Comparison of ENCODE assay signal across 9 cellular contexts in genomic region chr16:89357460-89357859, GRCh38.
DNase-seq lines count a peak whose midpoint lies in the region; TF ChIP-seq lines count a peak whose summit lies in the region.
"Had no signal": no experiment of that assay in that cellular context is flagged by ENCODE, and none has a peak within 500 bp of the region (broad histone marks: within the 10 kb centered on the region; RNA-seq: fewer than 3 reads in every experiment).

No MANE protein-coding gene starts in this region.

- peak overlapping the region; percentile 31 for H3K27ac Mint-ChIP-seq in endothelial cell (ENCODE audit: unreplicated experiment)

- no peak overlapping the region for H3K4me3 ChIP-seq in OCI-LY1 (ENCODE audit: low read depth, low read length, poor library complexity, severe bottlenecking)

- H3K36me3 Mint-ChIP-seq in endothelial cell (ENCODE audit: low read depth, unreplicated experiment), result peaks cover 5% of the 10 kb centered on the region

- TF ChIP-seq CTCF in GM12874 (IDR thresholded peaks at IDR 0.05; ENCODE audit: insufficient read depth, low read depth, low read length) (peak; percentile 42), OCI-LY1 (IDR thresholded peaks at IDR 0.05; ENCODE audit: low read length) (peak; percentile 26; the same call in 1 of the 2 replicates), endothelial cell (IDR thresholded peaks at IDR 0.05; ENCODE audit: unreplicated experiment) (no peak)

- no peaks in the 10 kb centered on the region for H3K9me3 Mint-ChIP-seq in endothelial cell (ENCODE audit: unreplicated experiment)

- H3K4me1 ChIP-seq in OCI-LY1 (ENCODE audit: insufficient read depth, low read length, severe bottlenecking), result peaks cover 60% of the 10 kb centered on the region

- peaks cover 61% of the 10 kb centered on the region for H3K4me1 Mint-ChIP-seq in endothelial cell (ENCODE audit: unreplicated experiment)

- H2AFZ ChIP-seq in OCI-LY1 (ENCODE audit: low read length), result no peak overlapping the region

- H3K9ac ChIP-seq in OCI-LY1 (ENCODE audit: low read length), result peak overlapping the region; percentile 1; the same call in 1 of the 2 replicates

- H3K9me3 ChIP-seq in OCI-LY1 (ENCODE audit: low read length), result no peaks in the 10 kb centered on the region

- H3K9me2 ChIP-seq in OCI-LY1 (ENCODE audit: low read depth, low read length), result no peaks in the 10 kb centered on the region

- H3K4me3 Mint-ChIP-seq in endothelial cell (ENCODE audit: unreplicated experiment), result no peak overlapping the region

- no peaks in the 10 kb centered on the region for H4K20me1 ChIP-seq in OCI-LY1 (ENCODE audit: insufficient read depth, low read length)

- H3K4me2 ChIP-seq in OCI-LY1 (ENCODE audit: low read length), result peak overlapping the region; percentile 8; the same call in 1 of the 2 replicates

- peak overlapping the region; percentile 79 for H3K27ac ChIP-seq in OCI-LY1 (ENCODE audit: low read depth, low read length, poor library complexity, severe bottlenecking)

- no peaks in the 10 kb centered on the region for H3K27me3 ChIP-seq in OCI-LY1 (ENCODE audit: insufficient read depth, low read length)

- no peaks in the 10 kb centered on the region for H3F3A ChIP-seq in OCI-LY1 (ENCODE audit: insufficient read depth, low read length)

- H3K27me3 Mint-ChIP-seq in endothelial cell (ENCODE audit: unreplicated experiment), result peaks cover 11% of the 10 kb centered on the region

- DNase-seq in endothelial cell (ENCODE audit: low spot score), result no peak
- DNase-seq in nucleus accumbens (lab: John Stamatoyannopoulos, UW), result peak in 37 of 56 donors; percentile 17 to 71 (median 47)
- no peak for DNase-seq in GM19238 (ENCODE audit: insufficient read length, low spot score)
- no peak for DNase-seq in RKO (ENCODE audit: low spot score)
- no peak for DNase-seq in GF-D8 (lab: John Stamatoyannopoulos, UW)
- no peak for DNase-seq in ecto neural progenitor cell (ENCODE audit: low spot score)
- DNase-seq: NCI-H2029 treated with DMSO at 0.1 percent for 48 hours had no signal

- peaks cover 51% of the 10 kb centered on the region for H3K79me2 ChIP-seq in OCI-LY1 (ENCODE audit: insufficient read depth, low read length)

- H3K36me3 ChIP-seq in OCI-LY1 (ENCODE audit: insufficient read depth, low read length), result peaks cover 20% of the 10 kb centered on the region; the same call in 1 of the 2 replicates

Comparison
In these comparisons a context has a peak if more than half of its experiments do, and no peak if none do; other contexts are left out.
1. DNase-seq: peak in nucleus accumbens (37 of 56); none in endothelial cell (single experiment), GM19238 (single experiment), RKO (single experiment), GF-D8 (single experiment) and ecto neural progenitor cell (single experiment).